In genomic region chr14:54852215-54852614, GRCh38 we compare ENCODE assay signal across 24 cellular contexts.
"Had no signal": no experiment of that assay in that cellular context is flagged by ENCODE, and none has a peak within 500 bp of the region (broad histone marks: within the 10 kb centered on the region; RNA-seq: fewer than 3 reads in every experiment).

No MANE protein-coding gene starts in this region.

- H3K4me3 ChIP-seq: colonic mucosa, esophagus squamous epithelium, gastrocnemius medialis, heart right ventricle, left ventricle myocardium inferior, lower lobe of right lung, mucosa of descending colon had no signal

- H3K27me3 ChIP-seq: colonic mucosa, esophagus squamous epithelium, gastrocnemius medialis, heart right ventricle had no signal

- H3K4me1 ChIP-seq: colonic mucosa, esophagus squamous epithelium, lower lobe of right lung had no signal

- H3K36me3 ChIP-seq: colonic mucosa, esophagus squamous epithelium, gastrocnemius medialis, heart right ventricle, left ventricle myocardium inferior, lower lobe of right lung had no signal

- ATAC-seq: effector memory CD8-positive, alpha-beta T cell; esophagus mucosa; gastrocnemius medialis; heart right ventricle; left cardiac atrium; lower lobe of right lung; mucosa of descending colon had no signal

- FAIRE-seq: endometrium, islet of Langerhans, keratinocyte had no signal

- H3K27ac ChIP-seq: colonic mucosa, epithelial cell of prostate, esophagus squamous epithelium, gastrocnemius medialis, heart right ventricle, left ventricle myocardium inferior, lower lobe of right lung had no signal

- DNase-seq: colonic mucosa; cortex of kidney; effector CD8-positive, alpha-beta T cell; effector memory CD8-positive, alpha-beta T cell; endodermal cell; erythroblast; esophagus squamous epithelium; foreskin fibroblast; foreskin melanocyte; gastrocnemius medialis; glutamatergic neuron; head of caudate nucleus; heart right ventricle; hippocampal formation; left cardiac atrium; left ventricle myocardium inferior; lower lobe of right lung; mesenchymal stem cell; mucosa of descending colon had no signal

- H3K9me3 ChIP-seq: colonic mucosa, esophagus squamous epithelium, gastrocnemius medialis, heart right ventricle, left ventricle myocardium inferior, lower lobe of right lung, mucosa of descending colon had no signal
